Comparison of ENCODE assay signal across 20 cellular contexts in the genomic region with DNA sequence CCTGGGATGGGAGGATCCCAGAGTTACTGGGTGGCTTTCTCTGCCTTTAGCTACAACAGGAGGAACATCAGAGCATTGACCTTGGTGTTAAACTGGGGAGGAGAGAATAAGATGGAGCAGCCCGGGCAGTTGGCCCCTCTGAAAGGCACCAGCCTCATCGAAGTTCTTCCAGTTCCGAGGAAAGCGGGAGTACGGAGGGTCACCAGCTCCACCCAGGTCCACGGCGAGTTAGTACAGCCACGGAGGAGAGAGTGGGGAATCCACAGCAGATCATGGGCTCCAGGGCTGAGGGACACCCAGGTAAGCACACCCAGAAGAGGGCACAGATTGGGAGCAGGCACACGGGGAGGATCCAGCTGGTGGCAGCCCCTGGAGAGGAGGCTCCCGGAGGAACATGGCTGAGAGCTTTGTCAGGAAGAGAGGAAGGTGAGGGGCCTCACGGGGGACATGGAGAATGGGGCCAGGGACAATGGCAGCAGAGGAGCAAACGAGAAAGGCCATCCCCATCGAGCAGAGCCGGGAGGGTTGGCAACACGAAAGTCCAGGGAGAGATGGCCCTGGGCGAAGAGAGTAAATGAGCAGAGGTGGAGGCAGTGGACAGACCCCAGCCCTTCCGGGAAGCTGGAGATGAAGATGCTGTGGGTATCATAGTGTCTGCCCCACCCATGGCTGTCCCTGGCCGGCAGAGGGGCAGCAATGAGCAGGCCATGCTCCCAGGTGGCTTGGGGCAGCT.
DNase-seq lines count a peak whose midpoint lies in the region; ATAC-seq and TF ChIP-seq lines count a peak whose summit lies in the region.
"Had no signal": no experiment of that assay in that cellular context is flagged by ENCODE, and none has a peak within 500 bp of the region (broad histone marks: within the 10 kb centered on the region; RNA-seq: fewer than 3 reads in every experiment).

No MANE protein-coding gene starts in this region.

- no peak overlapping the region for H3K4me3 Mint-ChIP-seq in activated T-cell treated with anti-CD3 and anti-CD28 coated beads, Interleukin-2, amount 50 U/mL, for 24 hours
- H3K4me3 Mint-ChIP-seq in activated T-cell treated with anti-CD3 and anti-CD28 coated beads, Interleukin-2, amount 50 U/mL, for 4 hours, result no peak overlapping the region
- no peak overlapping the region for H3K4me3 Mint-ChIP-seq in activated CD8-positive, alpha-beta memory T cell treated with anti-CD3 and anti-CD28 coated beads, Interleukin-2, amount 10 ng/mL, durations not matched to agents 7 days and 5 days
- H3K4me3 Mint-ChIP-seq: activated CD8-positive, alpha-beta T cell treated with anti-CD3 and anti-CD28 coated beads, Interleukin-2, amount 10 ng/mL, durations not matched to agents 7 days and 5 days; activated naive CD8-positive, alpha-beta T cell treated with anti-CD3 and anti-CD28 coated beads for 36 hours; memory B cell; T-helper 2 cell treated with Interferon-gamma antibody and Interleukin-4, amounts not matched to agents 5 μg/mL and 100 μg/mL, for 36 hours had no signal

- CTCF ChIA-PET in activated CD8-positive, alpha-beta memory T cell treated with anti-CD3 and anti-CD28 coated beads, Interleukin-2, amount 10 ng/mL, durations not matched to agents 7 days and 5 days (lab: Charles Lee), result no interaction called here

- 87 to 88% methylated on average over 17 to 18 of the region's 18 CpGs for WGBS in testis, 2 donors

- H3K4me1 Mint-ChIP-seq in activated T-cell treated with anti-CD3 and anti-CD28 coated beads, Interleukin-2, amount 50 U/mL, for 24 hours (ENCODE audit: low read depth), result no peaks in the 10 kb centered on the region
- H3K4me1 Mint-ChIP-seq in activated T-cell treated with anti-CD3 and anti-CD28 coated beads, Interleukin-2, amount 50 U/mL, for 4 hours (ENCODE audit: low read depth), result no peaks in the 10 kb centered on the region
- H3K4me1 Mint-ChIP-seq in activated CD8-positive, alpha-beta memory T cell treated with anti-CD3 and anti-CD28 coated beads, Interleukin-2, amount 10 ng/mL, durations not matched to agents 7 days and 5 days, result no peaks in the 10 kb centered on the region
- H3K4me1 Mint-ChIP-seq: activated naive CD8-positive, alpha-beta T cell treated with anti-CD3 and anti-CD28 coated beads for 36 hours; memory B cell; naive B cell had no signal

- H3K36me3 ChIP-seq in testis (ENCODE audit: low read depth, missing control alignments), result no peaks in the 10 kb centered on the region
- H3K36me3 ChIP-seq: BE2C, gastrocnemius medialis had no signal

- H3K27ac ChIP-seq in testis, result no peak overlapping the region
- H3K27ac ChIP-seq: gastrocnemius medialis had no signal

- H3K9me3 Mint-ChIP-seq in activated T-cell treated with anti-CD3 and anti-CD28 coated beads, Interleukin-2, amount 50 U/mL, for 24 hours, result no peaks in the 10 kb centered on the region
- peaks cover 3% of the 10 kb centered on the region for H3K9me3 Mint-ChIP-seq in activated T-cell treated with anti-CD3 and anti-CD28 coated beads, Interleukin-2, amount 50 U/mL, for 4 hours
- H3K9me3 Mint-ChIP-seq in activated CD8-positive, alpha-beta memory T cell treated with anti-CD3 and anti-CD28 coated beads, Interleukin-2, amount 10 ng/mL, durations not matched to agents 7 days and 5 days (ENCODE audit: low read depth), result peaks cover 3% of the 10 kb centered on the region
- H3K9me3 Mint-ChIP-seq: activated naive CD8-positive, alpha-beta T cell treated with anti-CD3 and anti-CD28 coated beads for 36 hours had no signal

- no peak for TF ChIP-seq CTCF in testis (IDR thresholded peaks at IDR 0.05)

- intact Hi-C loops in testis (cut with DNase I; ENCODE audit: low total_unique reads), result no loop called here

- no peak for TF ChIP-seq POLR2A in testis (IDR thresholded peaks at IDR 0.05)

- no peak for ATAC-seq in activated T-cell treated with anti-CD3 and anti-CD28 coated beads, Interleukin-2, amount 50 U/mL, for 4 hours
- ATAC-seq in activated CD8-positive, alpha-beta memory T cell treated with anti-CD3 and anti-CD28 coated beads, Interleukin-2, amount 10 ng/mL, durations not matched to agents 7 days and 5 days, result no peak
- ATAC-seq in HG03442 (IDR thresholded peaks at IDR 0.05; ENCODE audit: unreplicated experiment), result no peak
- ATAC-seq: activated CD8-positive, alpha-beta T cell treated with anti-CD3 and anti-CD28 coated beads, Interleukin-2, amount 10 ng/mL, durations not matched to agents 7 days and 5 days; gastrocnemius medialis had no signal

- H3K4me1 ChIP-seq in testis, result no peaks in the 10 kb centered on the region
- H3K4me1 ChIP-seq: BE2C, gastrocnemius medialis had no signal

- peaks cover 6% of the 10 kb centered on the region for H3K27me3 Mint-ChIP-seq in activated T-cell treated with anti-CD3 and anti-CD28 coated beads, Interleukin-2, amount 50 U/mL, for 24 hours
- no peaks in the 10 kb centered on the region for H3K27me3 Mint-ChIP-seq in activated T-cell treated with anti-CD3 and anti-CD28 coated beads, Interleukin-2, amount 50 U/mL, for 4 hours (ENCODE audit: low read depth)
- H3K27me3 Mint-ChIP-seq in activated CD8-positive, alpha-beta memory T cell treated with anti-CD3 and anti-CD28 coated beads, Interleukin-2, amount 10 ng/mL, durations not matched to agents 7 days and 5 days, result no peaks in the 10 kb centered on the region

- H3K27ac Mint-ChIP-seq in activated T-cell treated with anti-CD3 and anti-CD28 coated beads, Interleukin-2, amount 50 U/mL, for 24 hours, result no peak overlapping the region
- no peak overlapping the region for H3K27ac Mint-ChIP-seq in activated CD8-positive, alpha-beta memory T cell treated with anti-CD3 and anti-CD28 coated beads, Interleukin-2, amount 10 ng/mL, durations not matched to agents 7 days and 5 days
- H3K27ac Mint-ChIP-seq: activated CD8-positive, alpha-beta T cell treated with anti-CD3 and anti-CD28 coated beads, Interleukin-2, amount 10 ng/mL, durations not matched to agents 7 days and 5 days; activated naive CD8-positive, alpha-beta T cell treated with anti-CD3 and anti-CD28 coated beads for 36 hours; memory B cell; naive B cell; T-helper 2 cell treated with Interferon-gamma antibody and Interleukin-4, amounts not matched to agents 5 μg/mL and 100 μg/mL, for 36 hours had no signal

- H3K27me3 ChIP-seq in testis, result no peaks in the 10 kb centered on the region
- H3K27me3 ChIP-seq: BE2C, gastrocnemius medialis had no signal

- H3K4me3 ChIP-seq in testis, result no peak overlapping the region
- H3K4me3 ChIP-seq: gastrocnemius medialis had no signal

- H3K9me3 ChIP-seq in testis, result no peaks in the 10 kb centered on the region
- H3K9me3 ChIP-seq: BE2C, gastrocnemius medialis had no signal

- DNase-seq in activated T-cell treated with anti-CD3 and anti-CD28 coated beads, Interleukin-2, amount 50 U/mL, for 24 hours, result peak; percentile 12
- DNase-seq in activated T-cell treated with anti-CD3 and anti-CD28 coated beads, Interleukin-2, amount 50 U/mL, for 4 hours, result no peak
- DNase-seq in activated CD8-positive, alpha-beta memory T cell treated with anti-CD3 and anti-CD28 coated beads, Interleukin-2, amount 10 ng/mL, durations not matched to agents 7 days and 5 days, result peak; percentile 14
- DNase-seq in mucosa of gallbladder (ENCODE audit: low spot score), result peak; percentile 1
- DNase-seq in testis, result peak; percentile 6
- DNase-seq in cerebellar cortex (ENCODE audit: low spot score), result no peak
- DNase-seq in epidermal melanocyte (ENCODE audit: insufficient read length, low spot score), result no peak
- DNase-seq: activated naive CD8-positive, alpha-beta T cell treated with anti-CD3 and anti-CD28 coated beads for 36 hours; BE2C; cerebellar nuclear complex; DMS79; gastrocnemius medialis; hypothalamus; naive B cell; NCI-H1436 treated with DMSO at 0.1 percent for 48 hours; NCI-H524 treated with DMSO at 0.1 percent for 48 hours had no signal

- H3K36me3 Mint-ChIP-seq in activated T-cell treated with anti-CD3 and anti-CD28 coated beads, Interleukin-2, amount 50 U/mL, for 24 hours (ENCODE audit: low read depth), result no peaks in the 10 kb centered on the region
- H3K36me3 Mint-ChIP-seq in activated T-cell treated with anti-CD3 and anti-CD28 coated beads, Interleukin-2, amount 50 U/mL, for 4 hours (ENCODE audit: insufficient read depth), result no peaks in the 10 kb centered on the region
- H3K36me3 Mint-ChIP-seq in activated CD8-positive, alpha-beta memory T cell treated with anti-CD3 and anti-CD28 coated beads, Interleukin-2, amount 10 ng/mL, durations not matched to agents 7 days and 5 days, result no peaks in the 10 kb centered on the region
- H3K36me3 Mint-ChIP-seq: activated naive CD8-positive, alpha-beta T cell treated with anti-CD3 and anti-CD28 coated beads for 36 hours; naive B cell had no signal

Comparison
In these comparisons a context has a peak if more than half of its experiments do, and no peak if none do; other contexts are left out.
1. DNase-seq: peak in activated T-cell treated with anti-CD3 and anti-CD28 coated beads, Interleukin-2, amount 50 U/mL, for 24 hours (single experiment), activated CD8-positive, alpha-beta memory T cell treated with anti-CD3 and anti-CD28 coated beads, Interleukin-2, amount 10 ng/mL, durations not matched to agents 7 days and 5 days (single experiment), mucosa of gallbladder (single experiment) and testis (single experiment); none in activated T-cell treated with anti-CD3 and anti-CD28 coated beads, Interleukin-2, amount 50 U/mL, for 4 hours (single experiment), cerebellar cortex (single experiment) and epidermal melanocyte (single experiment).